ENCODE assay signal across 1 cellular context in the genomic region with DNA sequence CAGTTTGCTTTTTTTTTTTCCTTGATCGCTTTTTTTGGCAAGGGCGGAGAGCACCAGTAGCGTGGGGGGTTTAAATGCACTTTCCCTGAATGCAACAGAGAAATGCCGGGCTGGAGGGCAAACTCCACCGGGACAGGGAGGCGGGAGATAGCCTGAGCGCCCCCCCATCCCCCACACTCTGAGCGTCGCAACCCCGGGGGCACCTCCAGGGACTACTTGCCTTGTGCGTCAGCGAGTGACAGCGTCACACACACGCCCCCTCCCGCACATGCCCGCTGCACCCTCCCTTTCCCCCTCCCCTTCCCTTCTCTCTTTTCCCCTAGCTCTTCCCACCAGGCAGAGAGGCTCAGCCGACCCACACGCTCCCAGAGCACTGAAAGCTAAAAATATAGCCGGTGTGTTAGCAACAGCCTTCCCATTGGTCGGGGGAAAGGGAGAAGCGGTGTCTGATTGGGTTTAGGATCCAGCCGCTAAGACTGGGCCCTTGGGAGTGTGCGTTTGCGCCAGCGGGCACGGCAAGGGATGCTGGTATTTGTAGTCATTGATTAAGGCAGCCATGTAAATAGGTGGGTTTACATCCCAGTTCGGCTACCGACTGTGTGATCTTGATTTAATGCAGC.
TF ChIP-seq lines count a peak whose summit lies in the region.

No MANE protein-coding gene starts in this region.

TF ChIP-seq in HEK293, 187 proteins besides CTCF, POLR2A, EP300 and RAD21 (continued from another document and continues in another):
- TF ChIP-seq, protein P1, sequence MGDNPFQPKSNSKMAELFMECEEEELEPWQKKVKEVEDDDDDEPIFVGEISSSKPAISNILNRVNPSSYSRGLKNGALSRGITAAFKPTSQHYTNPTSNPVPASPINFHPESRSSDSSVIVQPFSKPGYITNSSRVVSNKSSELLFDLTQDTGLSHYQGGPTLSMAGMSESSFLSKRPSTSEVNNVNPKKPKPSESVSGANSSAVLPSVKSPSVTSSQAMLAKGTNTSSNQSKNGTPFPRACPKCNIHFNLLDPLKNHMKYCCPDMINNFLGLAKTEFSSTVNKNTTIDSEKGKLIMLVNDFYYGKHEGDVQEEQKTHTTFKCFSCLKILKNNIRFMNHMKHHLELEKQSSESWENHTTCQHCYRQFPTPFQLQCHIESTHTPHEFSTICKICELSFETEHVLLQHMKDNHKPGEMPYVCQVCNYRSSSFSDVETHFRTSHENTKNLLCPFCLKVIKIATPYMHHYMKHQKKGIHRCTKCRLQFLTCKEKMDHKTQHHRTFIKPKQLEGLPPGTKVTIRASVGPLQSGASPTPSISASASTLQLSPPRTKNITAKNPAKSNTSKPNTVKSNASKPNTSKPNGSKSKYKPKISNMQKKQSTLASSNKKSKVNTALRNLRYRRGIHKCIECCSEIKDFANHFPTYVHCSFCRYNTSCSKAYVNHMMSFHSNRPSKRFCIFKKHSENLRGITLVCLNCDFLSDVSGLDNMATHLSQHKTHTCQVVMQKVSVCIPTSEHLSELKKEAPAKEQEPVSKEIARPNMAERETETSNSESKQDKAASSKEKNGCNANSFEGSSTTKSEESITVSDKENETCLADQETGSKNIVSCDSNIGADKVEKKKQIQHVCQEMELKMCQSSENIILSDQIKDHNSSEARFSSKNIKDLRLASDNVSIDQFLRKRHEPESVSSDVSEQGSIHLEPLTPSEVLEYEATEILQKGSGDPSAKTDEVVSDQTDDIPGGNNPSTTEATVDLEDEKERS (tag by site-specific recombination; IDR thresholded peaks at IDR 0.05): no peak
- TF ChIP-seq, protein P2, sequence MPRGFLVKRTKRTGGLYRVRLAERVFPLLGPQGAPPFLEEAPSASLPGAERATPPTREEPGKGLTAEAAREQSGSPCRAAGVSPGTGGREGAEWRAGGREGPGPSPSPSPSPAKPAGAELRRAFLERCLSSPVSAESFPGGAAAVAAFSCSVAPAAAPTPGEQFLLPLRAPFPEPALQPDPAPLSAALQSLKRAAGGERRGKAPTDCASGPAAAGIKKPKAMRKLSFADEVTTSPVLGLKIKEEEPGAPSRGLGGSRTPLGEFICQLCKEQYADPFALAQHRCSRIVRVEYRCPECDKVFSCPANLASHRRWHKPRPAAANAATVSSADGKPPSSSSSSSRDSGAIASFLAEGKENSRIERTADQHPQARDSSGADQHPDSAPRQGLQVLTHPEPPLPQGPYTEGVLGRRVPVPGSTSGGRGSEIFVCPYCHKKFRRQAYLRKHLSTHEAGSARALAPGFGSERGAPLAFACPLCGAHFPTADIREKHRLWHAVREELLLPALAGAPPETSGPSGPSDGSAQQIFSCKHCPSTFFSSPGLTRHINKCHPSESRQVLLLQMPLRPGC (tag by site-specific recombination; IDR thresholded peaks at IDR 0.05): peak; percentile 89
- TF ChIP-seq ZNF48 (tag by site-specific recombination; IDR thresholded peaks at IDR 0.05) (no peak), ZNF121 (tag by site-specific recombination; IDR thresholded peaks at IDR 0.05) (no peak), ZNF423 (tag by site-specific recombination; IDR thresholded peaks at IDR 0.05) (peak; percentile 96), EGR2 (tag by site-specific recombination; IDR thresholded peaks at IDR 0.05; ENCODE audit: low read depth) (peak; percentile 91), ZNF843 (tag by site-specific recombination; IDR thresholded peaks at IDR 0.05) (peak; percentile 50; the same call in 1 of the 2 replicates), ZNF561 (tag by site-specific recombination; IDR thresholded peaks at IDR 0.05; ENCODE audit: borderline replicate concordance) (0 out of 2 replicates have a peak, but pooled peaks have one; percentile 8), ZNF707 (tag by site-specific recombination; IDR thresholded peaks at IDR 0.05) (no peak), ZNF670 (tag by site-specific recombination; IDR thresholded peaks at IDR 0.05; ENCODE audit: low read depth) (no peak), ZNF830 (tag by site-specific recombination; IDR thresholded peaks at IDR 0.05; ENCODE audit: low read depth) (no peak), KLF8 (tag by site-specific recombination; IDR thresholded peaks at IDR 0.05) (peak; percentile 99), ZNF416 (tag by site-specific recombination; IDR thresholded peaks at IDR 0.05) (no peak), ZNF521 (tag by site-specific recombination; IDR thresholded peaks at IDR 0.05) (no peak), ZNF776 (tag by site-specific recombination; IDR thresholded peaks at IDR 0.05; ENCODE audit: borderline replicate concordance) (no peak), ZSCAN16 (tag by site-specific recombination; IDR thresholded peaks at IDR 0.05) (peak; percentile 100), ZNF335 (tag by site-specific recombination; conservative IDR thresholded peaks at IDR 0.05) (peak; percentile 83), ZNF768 (tag by site-specific recombination; IDR thresholded peaks at IDR 0.05) (no peak), KLF16 (tag by site-specific recombination; IDR thresholded peaks at IDR 0.05) (peak; percentile 97), GFI1B (tag by site-specific recombination; IDR thresholded peaks at IDR 0.05) (no peak), ZNF791 (tag by site-specific recombination; IDR thresholded peaks at IDR 0.05) (no peak), ZNF140 (tag by site-specific recombination; IDR thresholded peaks at IDR 0.05) (no peak)
- TF ChIP-seq, protein P3, sequence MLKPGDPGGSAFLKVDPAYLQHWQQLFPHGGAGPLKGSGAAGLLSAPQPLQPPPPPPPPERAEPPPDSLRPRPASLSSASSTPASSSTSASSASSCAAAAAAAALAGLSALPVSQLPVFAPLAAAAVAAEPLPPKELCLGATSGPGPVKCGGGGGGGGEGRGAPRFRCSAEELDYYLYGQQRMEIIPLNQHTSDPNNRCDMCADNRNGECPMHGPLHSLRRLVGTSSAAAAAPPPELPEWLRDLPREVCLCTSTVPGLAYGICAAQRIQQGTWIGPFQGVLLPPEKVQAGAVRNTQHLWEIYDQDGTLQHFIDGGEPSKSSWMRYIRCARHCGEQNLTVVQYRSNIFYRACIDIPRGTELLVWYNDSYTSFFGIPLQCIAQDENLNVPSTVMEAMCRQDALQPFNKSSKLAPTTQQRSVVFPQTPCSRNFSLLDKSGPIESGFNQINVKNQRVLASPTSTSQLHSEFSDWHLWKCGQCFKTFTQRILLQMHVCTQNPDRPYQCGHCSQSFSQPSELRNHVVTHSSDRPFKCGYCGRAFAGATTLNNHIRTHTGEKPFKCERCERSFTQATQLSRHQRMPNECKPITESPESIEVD (tag by site-specific recombination; IDR thresholded peaks at IDR 0.05): no peak; the same call in 1 of the 2 replicates
- TF ChIP-seq, protein P4, sequence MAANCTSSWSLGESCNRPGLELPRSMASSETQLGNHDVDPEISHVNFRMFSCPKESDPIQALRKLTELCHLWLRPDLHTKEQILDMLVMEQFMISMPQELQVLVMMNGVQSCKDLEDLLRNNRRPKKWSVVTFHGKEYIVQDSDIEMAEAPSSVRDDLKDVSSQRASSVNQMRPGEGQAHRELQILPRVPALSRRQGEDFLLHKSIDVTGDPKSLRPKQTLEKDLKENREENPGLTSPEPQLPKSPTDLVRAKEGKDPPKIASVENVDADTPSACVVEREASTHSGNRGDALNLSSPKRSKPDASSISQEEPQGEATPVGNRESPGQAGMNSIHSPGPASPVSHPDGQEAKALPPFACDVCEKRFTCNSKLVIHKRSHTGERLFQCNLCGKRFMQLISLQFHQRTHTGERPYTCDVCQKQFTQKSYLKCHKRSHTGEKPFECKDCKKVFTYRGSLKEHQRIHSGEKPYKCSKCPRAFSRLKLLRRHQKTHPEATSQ (tag by site-specific recombination; IDR thresholded peaks at IDR 0.05): peak; percentile 62; the same call in 1 of the 2 replicates
- TF ChIP-seq, protein P5, sequence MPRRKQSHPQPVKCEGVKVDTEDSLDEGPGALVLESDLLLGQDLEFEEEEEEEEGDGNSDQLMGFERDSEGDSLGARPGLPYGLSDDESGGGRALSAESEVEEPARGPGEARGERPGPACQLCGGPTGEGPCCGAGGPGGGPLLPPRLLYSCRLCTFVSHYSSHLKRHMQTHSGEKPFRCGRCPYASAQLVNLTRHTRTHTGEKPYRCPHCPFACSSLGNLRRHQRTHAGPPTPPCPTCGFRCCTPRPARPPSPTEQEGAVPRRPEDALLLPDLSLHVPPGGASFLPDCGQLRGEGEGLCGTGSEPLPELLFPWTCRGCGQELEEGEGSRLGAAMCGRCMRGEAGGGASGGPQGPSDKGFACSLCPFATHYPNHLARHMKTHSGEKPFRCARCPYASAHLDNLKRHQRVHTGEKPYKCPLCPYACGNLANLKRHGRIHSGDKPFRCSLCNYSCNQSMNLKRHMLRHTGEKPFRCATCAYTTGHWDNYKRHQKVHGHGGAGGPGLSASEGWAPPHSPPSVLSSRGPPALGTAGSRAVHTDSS (tag by site-specific recombination; IDR thresholded peaks at IDR 0.05): no peak
- TF ChIP-seq, protein P6, sequence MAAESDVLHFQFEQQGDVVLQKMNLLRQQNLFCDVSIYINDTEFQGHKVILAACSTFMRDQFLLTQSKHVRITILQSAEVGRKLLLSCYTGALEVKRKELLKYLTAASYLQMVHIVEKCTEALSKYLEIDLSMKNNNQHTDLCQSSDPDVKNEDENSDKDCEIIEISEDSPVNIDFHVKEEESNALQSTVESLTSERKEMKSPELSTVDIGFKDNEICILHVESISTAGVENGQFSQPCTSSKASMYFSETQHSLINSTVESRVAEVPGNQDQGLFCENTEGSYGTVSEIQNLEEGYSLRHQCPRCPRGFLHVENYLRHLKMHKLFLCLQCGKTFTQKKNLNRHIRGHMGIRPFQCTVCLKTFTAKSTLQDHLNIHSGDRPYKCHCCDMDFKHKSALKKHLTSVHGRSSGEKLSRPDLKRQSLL (tag by site-specific recombination; IDR thresholded peaks at IDR 0.05): no peak; the same call in 1 of the 2 replicates
- TF ChIP-seq, protein P7, sequence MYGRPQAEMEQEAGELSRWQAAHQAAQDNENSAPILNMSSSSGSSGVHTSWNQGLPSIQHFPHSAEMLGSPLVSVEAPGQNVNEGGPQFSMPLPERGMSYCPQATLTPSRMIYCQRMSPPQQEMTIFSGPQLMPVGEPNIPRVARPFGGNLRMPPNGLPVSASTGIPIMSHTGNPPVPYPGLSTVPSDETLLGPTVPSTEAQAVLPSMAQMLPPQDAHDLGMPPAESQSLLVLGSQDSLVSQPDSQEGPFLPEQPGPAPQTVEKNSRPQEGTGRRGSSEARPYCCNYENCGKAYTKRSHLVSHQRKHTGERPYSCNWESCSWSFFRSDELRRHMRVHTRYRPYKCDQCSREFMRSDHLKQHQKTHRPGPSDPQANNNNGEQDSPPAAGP (tag by site-specific recombination; IDR thresholded peaks at IDR 0.05): peak; percentile 99
- TF ChIP-seq, protein P8, sequence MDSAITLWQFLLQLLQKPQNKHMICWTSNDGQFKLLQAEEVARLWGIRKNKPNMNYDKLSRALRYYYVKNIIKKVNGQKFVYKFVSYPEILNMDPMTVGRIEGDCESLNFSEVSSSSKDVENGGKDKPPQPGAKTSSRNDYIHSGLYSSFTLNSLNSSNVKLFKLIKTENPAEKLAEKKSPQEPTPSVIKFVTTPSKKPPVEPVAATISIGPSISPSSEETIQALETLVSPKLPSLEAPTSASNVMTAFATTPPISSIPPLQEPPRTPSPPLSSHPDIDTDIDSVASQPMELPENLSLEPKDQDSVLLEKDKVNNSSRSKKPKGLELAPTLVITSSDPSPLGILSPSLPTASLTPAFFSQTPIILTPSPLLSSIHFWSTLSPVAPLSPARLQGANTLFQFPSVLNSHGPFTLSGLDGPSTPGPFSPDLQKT (IDR thresholded peaks at IDR 0.05; ENCODE audit: borderline replicate concordance, low read depth, low read length): no peak
- TF ChIP-seq, protein P9, sequence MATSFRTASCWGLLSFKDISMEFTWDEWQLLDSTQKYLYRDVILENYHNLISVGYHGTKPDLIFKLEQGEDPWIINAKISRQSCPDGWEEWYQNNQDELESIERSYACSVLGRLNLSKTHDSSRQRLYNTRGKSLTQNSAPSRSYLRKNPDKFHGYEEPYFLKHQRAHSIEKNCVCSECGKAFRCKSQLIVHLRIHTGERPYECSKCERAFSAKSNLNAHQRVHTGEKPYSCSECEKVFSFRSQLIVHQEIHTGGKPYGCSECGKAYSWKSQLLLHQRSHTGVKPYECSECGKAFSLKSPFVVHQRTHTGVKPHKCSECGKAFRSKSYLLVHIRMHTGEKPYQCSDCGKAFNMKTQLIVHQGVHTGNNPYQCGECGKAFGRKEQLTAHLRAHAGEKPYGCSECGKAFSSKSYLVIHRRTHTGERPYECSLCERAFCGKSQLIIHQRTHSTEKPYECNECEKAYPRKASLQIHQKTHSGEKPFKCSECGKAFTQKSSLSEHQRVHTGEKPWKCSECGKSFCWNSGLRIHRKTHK (tag by site-specific recombination; IDR thresholded peaks at IDR 0.05): no peak
- TF ChIP-seq, protein P10, sequence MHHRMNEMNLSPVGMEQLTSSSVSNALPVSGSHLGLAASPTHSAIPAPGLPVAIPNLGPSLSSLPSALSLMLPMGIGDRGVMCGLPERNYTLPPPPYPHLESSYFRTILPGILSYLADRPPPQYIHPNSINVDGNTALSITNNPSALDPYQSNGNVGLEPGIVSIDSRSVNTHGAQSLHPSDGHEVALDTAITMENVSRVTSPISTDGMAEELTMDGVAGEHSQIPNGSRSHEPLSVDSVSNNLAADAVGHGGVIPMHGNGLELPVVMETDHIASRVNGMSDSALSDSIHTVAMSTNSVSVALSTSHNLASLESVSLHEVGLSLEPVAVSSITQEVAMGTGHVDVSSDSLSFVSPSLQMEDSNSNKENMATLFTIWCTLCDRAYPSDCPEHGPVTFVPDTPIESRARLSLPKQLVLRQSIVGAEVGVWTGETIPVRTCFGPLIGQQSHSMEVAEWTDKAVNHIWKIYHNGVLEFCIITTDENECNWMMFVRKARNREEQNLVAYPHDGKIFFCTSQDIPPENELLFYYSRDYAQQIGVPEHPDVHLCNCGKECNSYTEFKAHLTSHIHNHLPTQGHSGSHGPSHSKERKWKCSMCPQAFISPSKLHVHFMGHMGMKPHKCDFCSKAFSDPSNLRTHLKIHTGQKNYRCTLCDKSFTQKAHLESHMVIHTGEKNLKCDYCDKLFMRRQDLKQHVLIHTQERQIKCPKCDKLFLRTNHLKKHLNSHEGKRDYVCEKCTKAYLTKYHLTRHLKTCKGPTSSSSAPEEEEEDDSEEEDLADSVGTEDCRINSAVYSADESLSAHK (tag by site-specific recombination; IDR thresholded peaks at IDR 0.05): peak; percentile 69
- TF ChIP-seq, protein P11, sequence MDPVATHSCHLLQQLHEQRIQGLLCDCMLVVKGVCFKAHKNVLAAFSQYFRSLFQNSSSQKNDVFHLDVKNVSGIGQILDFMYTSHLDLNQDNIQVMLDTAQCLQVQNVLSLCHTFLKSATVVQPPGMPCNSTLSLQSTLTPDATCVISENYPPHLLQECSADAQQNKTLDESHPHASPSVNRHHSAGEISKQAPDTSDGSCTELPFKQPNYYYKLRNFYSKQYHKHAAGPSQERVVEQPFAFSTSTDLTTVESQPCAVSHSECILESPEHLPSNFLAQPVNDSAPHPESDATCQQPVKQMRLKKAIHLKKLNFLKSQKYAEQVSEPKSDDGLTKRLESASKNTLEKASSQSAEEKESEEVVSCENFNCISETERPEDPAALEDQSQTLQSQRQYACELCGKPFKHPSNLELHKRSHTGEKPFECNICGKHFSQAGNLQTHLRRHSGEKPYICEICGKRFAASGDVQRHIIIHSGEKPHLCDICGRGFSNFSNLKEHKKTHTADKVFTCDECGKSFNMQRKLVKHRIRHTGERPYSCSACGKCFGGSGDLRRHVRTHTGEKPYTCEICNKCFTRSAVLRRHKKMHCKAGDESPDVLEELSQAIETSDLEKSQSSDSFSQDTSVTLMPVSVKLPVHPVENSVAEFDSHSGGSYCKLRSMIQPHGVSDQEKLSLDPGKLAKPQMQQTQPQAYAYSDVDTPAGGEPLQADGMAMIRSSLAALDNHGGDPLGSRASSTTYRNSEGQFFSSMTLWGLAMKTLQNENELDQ (tag by site-specific recombination; IDR thresholded peaks at IDR 0.05; ENCODE audit: low read depth): no peak
